7 cellular contexts compared by ENCODE assay signal in genomic region chr7:77125486-77125885, GRCh38. TPM values are rescaled to one million over a fixed set of nuclear protein-coding genes. Genes with fewer than 3 reads are reported as not detected.
DNase-seq lines count a peak whose midpoint lies in the region; ATAC-seq, FAIRE-seq and TF ChIP-seq lines count a peak whose summit lies in the region.
"Not testable (repeated sequence)": the region's sequence is repeated elsewhere in the genome, so short reads cannot be mapped to it uniquely, and the experiment has no call there.

No MANE protein-coding gene starts in this region.

- H3K27me3 ChIP-seq in CD4-positive, alpha-beta T cell (ENCODE audit: control insufficient read depth, insufficient read depth, low read length); IMR-90 (ENCODE audit: control insufficient read depth, insufficient read depth, low read length); foreskin keratinocyte: not testable (repeated sequence)

- WGBS in IMR-90 (ENCODE audit: extremely low coverage in 2 of 2, insufficient read length in 1 of 2), 2 experiments = no CpG with 5 or more reads among the region's 1 CpG

- ATAC-seq in CD4-positive, alpha-beta T cell (ENCODE audit: poor library complexity); IMR-90 (ENCODE audit: low read depth); foreskin keratinocyte; naive B cell (ENCODE audit: low read depth in 2 of 2): not testable (repeated sequence)

- not testable (repeated sequence) for H3K9ac ChIP-seq in IMR-90 (ENCODE audit: low read depth, low read length)

- not testable (repeated sequence) for H3K14ac ChIP-seq in IMR-90 (replicated peaks; ENCODE audit: low read depth, low read length)

- intact Hi-C loops in CD4-positive, alpha-beta T cell (cut with DNase I, micrococcal nuclease) = loop anchor here (10.0 kb wide), 1 partner anchor 209 kb away; no protein-coding TSS in a partner anchor
- intact Hi-C loops in IMR-90 (cut with micrococcal nuclease) = not testable (repeated sequence)

- H3K36me3 ChIP-seq in IMR-90 (ENCODE audit: control insufficient read depth, insufficient read depth, low read length) = not testable (repeated sequence)

- peak; percentile 36 for TF ChIP-seq RAD21 in IMR-90 (IDR thresholded peaks at IDR 0.05; ENCODE audit: low read length)

- not testable (repeated sequence) for H3K56ac ChIP-seq in IMR-90 (ENCODE audit: extremely low read depth, insufficient read depth, low read length)

- POLR2A ChIA-PET in CD4-positive, alpha-beta T cell (lab: Charles Lee); IMR-90 (lab: Charles Lee; ENCODE audit: unreplicated experiment): not testable (repeated sequence)

- not testable (repeated sequence) for H3K79me1 ChIP-seq in IMR-90 (ENCODE audit: low read depth in 1 of 2, low read length in 2 of 2)

- not testable (repeated sequence) for H2AK9ac ChIP-seq in IMR-90 (replicated peaks; ENCODE audit: low read depth, low read length, poor library complexity)

- not testable (repeated sequence) for BruUV-seq in IMR-90 (replicated peaks; lab: Mats Ljungman, UMichigan)

- peak; percentile 29 for TF ChIP-seq CTCF in CD4-positive, alpha-beta T cell (IDR thresholded peaks at IDR 0.05)
- TF ChIP-seq CTCF in IMR-90 (conservative IDR thresholded peaks at IDR 0.05; ENCODE audit: low read depth, low read length) = peak; percentile 25; the same call in 1 of the 2 replicates
- TF ChIP-seq CTCF in brain (conservative IDR thresholded peaks at IDR 0.05) = peak; percentile 28 to 43
- TF ChIP-seq CTCF in foreskin keratinocyte (conservative IDR thresholded peaks at IDR 0.05) = peak; percentile 39

- not testable (repeated sequence) for H3K4me3 Mint-ChIP-seq in CD4-positive, alpha-beta T cell; brain; naive B cell

- not testable (repeated sequence) for H2BK15ac ChIP-seq in IMR-90 (ENCODE audit: low read depth, low read length)

- H4K91ac ChIP-seq in IMR-90 (ENCODE audit: insufficient read depth, low read depth, low read length) = not testable (repeated sequence)

- not testable (repeated sequence) for DNase-seq in CD4-positive, alpha-beta T cell; IMR-90; RCC 7860 (ENCODE audit: low spot score); foreskin keratinocyte
- DNase-seq in NCI-H1694 (lab: John Stamatoyannopoulos, UW) (peak; percentile 19), naive B cell (peak; percentile 7)

- not testable (repeated sequence) for TF ChIP-seq POLR2A in IMR-90 (IDR thresholded peaks at IDR 0.05; ENCODE audit: low read depth, low read length)

- not testable (repeated sequence) for H3K23ac ChIP-seq in IMR-90 (ENCODE audit: low read depth, low read length)

- H2AFZ ChIP-seq in IMR-90 (replicated peaks; ENCODE audit: low read length, poor library complexity) = not testable (repeated sequence)

- H3K9me3 ChIP-seq in CD4-positive, alpha-beta T cell (ENCODE audit: control insufficient read depth, low read length); IMR-90 (ENCODE audit: control insufficient read depth, insufficient read depth, low read length): not testable (repeated sequence)

- peaks cover 14% of the 10 kb centered on the region for H3K4me1 Mint-ChIP-seq in CD4-positive, alpha-beta T cell (ENCODE audit: low read depth)
- peaks cover 26% of the 10 kb centered on the region for H3K4me1 Mint-ChIP-seq in brain
- peaks cover 6 to 19% (median 12%) of the 10 kb centered on the region in 3 donors for H3K4me1 Mint-ChIP-seq in naive B cell

- dilution Hi-C loops in IMR-90 (cut with HindIII; ENCODE audit: low sequenced_read_pairs, unreplicated experiment) = not testable (repeated sequence)

- not testable (repeated sequence) for H2BK5ac ChIP-seq in IMR-90 (ENCODE audit: low read depth, low read length, poor library complexity, severe bottlenecking)

- not testable (repeated sequence) for H4K8ac ChIP-seq in IMR-90 (ENCODE audit: low read depth in 2 of 2, low read length in 2 of 2)

- not testable (repeated sequence) for H4K20me1 ChIP-seq in IMR-90 (ENCODE audit: insufficient read depth, low read length)

- H3K36me3 Mint-ChIP-seq in CD4-positive, alpha-beta T cell (ENCODE audit: low read depth); brain; naive B cell: not testable (repeated sequence)

- H3K9me3 Mint-ChIP-seq in CD4-positive, alpha-beta T cell; brain; naive B cell: not testable (repeated sequence)

- H3K27ac Mint-ChIP-seq in CD4-positive, alpha-beta T cell; brain; naive B cell: not testable (repeated sequence)

- H3K18ac ChIP-seq in IMR-90 (ENCODE audit: low read depth, low read length) = not testable (repeated sequence)

- FAIRE-seq in RCC 7860 (lab: Jason Lieb, UNC) = peak; percentile 86

- H3K9me1 ChIP-seq in IMR-90 (ENCODE audit: insufficient read depth, low read length) = not testable (repeated sequence)

- not testable (repeated sequence) for H2AK5ac ChIP-seq in IMR-90 (ENCODE audit: low read depth, low read length)

- not testable (repeated sequence) for H2BK120ac ChIP-seq in IMR-90 (ENCODE audit: low read depth, low read length)

- H3K27me3 Mint-ChIP-seq in CD4-positive, alpha-beta T cell; brain; naive B cell: not testable (repeated sequence)

- H3K4me3 ChIP-seq in IMR-90 (ENCODE audit: insufficient read depth, low read depth, low read length) = not testable (repeated sequence)

- not testable (repeated sequence) for H3K4me2 ChIP-seq in IMR-90 (ENCODE audit: low read depth, low read length)

- not testable (repeated sequence) for H3K4me1 ChIP-seq in IMR-90 (ENCODE audit: control insufficient read depth, insufficient read depth, low read length); foreskin keratinocyte

- H3K4ac ChIP-seq in IMR-90 (ENCODE audit: low read depth, low read length) = not testable (repeated sequence)

- in situ Hi-C loops in IMR-90 (cut with MboI; ENCODE audit: low sequenced_read_pairs) = loop anchor here (10.0 kb wide), 1 partner anchor 119 kb away; no protein-coding TSS in a partner anchor

- not testable (repeated sequence) for H2BK20ac ChIP-seq in IMR-90 (ENCODE audit: low read depth, low read length)

- not testable (repeated sequence) for H3K27ac ChIP-seq in CD4-positive, alpha-beta T cell (ENCODE audit: low read depth, low read length); IMR-90 (ENCODE audit: insufficient read depth, low read length); foreskin keratinocyte

- not testable (repeated sequence) for H4K5ac ChIP-seq in IMR-90 (ENCODE audit: low read depth, low read length)

- CTCF ChIA-PET in CD4-positive, alpha-beta T cell (lab: Charles Lee) = interaction anchor here (1.5 kb wide), 1 partner anchor 122 kb away, joined by 13 read pairs; no protein-coding TSS in a partner anchor
- CTCF ChIA-PET in IMR-90 (lab: Yijun Ruan, JAX) = interaction anchor here (0.6 kb wide), 1 partner anchor 122 kb away, joined by 3 read pairs; no protein-coding TSS in a partner anchor

TF ChIP-seq in IMR-90, 13 proteins besides CTCF, POLR2A, EP300 and RAD21:
- TF ChIP-seq SMC3 (IDR thresholded peaks at IDR 0.05; ENCODE audit: low read depth, low read length) = peak; percentile 49; the same call in 1 of the 2 replicates
TF ChIP-seq in IMR-90: peak in this region for 1; not testable (repeated sequence) for 12.

RNA-seq across cellular contexts. Expression of gene CCDC146, which starts 3.1 kb away (rescaled TPM):
- 10 to 100 TPM; 10.3 to 10.5 TPM for total RNA-seq in CD4-positive, alpha-beta T cell
- total RNA-seq in IMR-90 (2012; rRNA removed) = 0.54 and 0.83 TPM in 2 replicates
- polyA plus RNA-seq in IMR-90 (2012; rRNA removed) = 1.0 and 1.7 TPM in 2 replicates
- polyA plus RNA-seq in IMR-90 (2012; cell fraction: cytosol; rRNA removed) = 0.22 and 0.64 TPM in 2 replicates
- 2.2 and 22.8 TPM in 2 replicates for polyA plus RNA-seq in IMR-90 (2012; cell fraction: nucleus; rRNA removed; ENCODE audit: low replicate concordance)
- polyA plus RNA-seq in brain (ENCODE audit: insufficient read depth, low read depth, low replicate concordance) = 0.85 TPM
- 1.2 and 1.7 TPM in 2 replicates for total RNA-seq in foreskin keratinocyte
- 0.79 and 0.93 TPM in 2 replicates for polyA plus RNA-seq in foreskin keratinocyte
- under 1 TPM in 5 of 6 donors, not detected in 1; 0.13 to 0.73 (median 0.52) TPM for polyA plus RNA-seq in naive B cell (ENCODE audit: low read depth in 6 of 6)
